9 cellular contexts compared by ENCODE assay signal in the genomic region with DNA sequence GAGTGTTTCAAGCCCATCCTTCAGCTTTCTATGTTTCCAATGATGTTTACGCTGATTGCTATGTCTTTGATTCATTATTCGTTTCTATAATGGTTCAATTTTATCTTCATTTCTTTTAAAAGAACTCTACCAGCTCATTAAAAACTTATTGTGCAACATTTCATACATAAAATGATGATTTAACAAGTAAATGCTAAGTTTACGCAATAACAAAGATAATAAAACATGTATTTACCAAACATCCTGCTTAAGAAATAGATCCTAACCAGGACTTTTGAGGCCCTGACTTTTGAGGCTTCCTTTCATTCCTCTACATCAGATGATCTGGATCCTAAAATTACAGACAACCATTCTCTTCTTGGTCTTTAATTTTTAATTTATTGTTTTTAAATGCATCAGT.
"Had no signal": no experiment of that assay in that cellular context is flagged by ENCODE, and none has a peak within 500 bp of the region (broad histone marks: within the 10 kb centered on the region; RNA-seq: fewer than 3 reads in every experiment).

No MANE protein-coding gene starts in this region.

- H3K27ac ChIP-seq: GM23248, HL-60, KMS-11 had no signal

- H3K4me2 ChIP-seq: KMS-11 had no signal

- DNase-seq: GM23248, GOT3, H9, HCEC 1CT, KBM-7 had no signal

- H3K27ac Mint-ChIP-seq: H9 had no signal

- H2AFZ ChIP-seq: GM23248 had no signal

- H3K4me3 Mint-ChIP-seq: H9 had no signal

- H3K9ac ChIP-seq: GM23248, KMS-11 had no signal

- FAIRE-seq: H54, HepG2 had no signal

- H3K4me1 Mint-ChIP-seq: H9 had no signal

- H3K4me3 ChIP-seq: GM23248 had no signal

- ATAC-seq: HepG2 had no signal
